8 cellular contexts compared by ENCODE assay signal in genomic region chr4:337143-337931, GRCh38. TPM values are rescaled to one million over a fixed set of nuclear protein-coding genes. Genes with fewer than 3 reads are reported as not detected.
DNase-seq lines count a peak whose midpoint lies in the region; ATAC-seq, FAIRE-seq and TF ChIP-seq lines count a peak whose summit lies in the region.

Gene ZNF141 (plus strand): TSS chr4:337814. CDS start chr4:337984, 170 bp downstream.

- peak within 1 kb of the TSS; percentile 53 for H3K9ac ChIP-seq in endothelial cell of umbilical vein (replicated peaks; ENCODE audit: extremely low read depth, insufficient read depth, low read length)

- no peaks in the 10 kb centered on the region for H4K20me1 ChIP-seq in endothelial cell of umbilical vein (replicated peaks; ENCODE audit: control insufficient read depth, extremely low read depth, insufficient read depth, low read length)

- peak within 1 kb of the TSS; percentile 90 for H3K27ac ChIP-seq in CD4-positive, CD25-positive, alpha-beta regulatory T cell (ENCODE audit: insufficient read depth, low read length, poor library complexity, severe bottlenecking)
- H3K27ac ChIP-seq in endothelial cell of umbilical vein (ENCODE audit: insufficient read depth, low read depth, low read length), result peak within 1 kb of the TSS; percentile 1

- peaks cover 5 to 35% (median 28%) of the 10 kb centered on the region in 7 donors for H3K9me3 Mint-ChIP-seq in CD4-positive, CD25-positive, alpha-beta regulatory T cell

- H3K36me3 Mint-ChIP-seq in CD4-positive, CD25-positive, alpha-beta regulatory T cell, result peaks cover 40% of the 10 kb centered on the region

- peak; percentile 79 for TF ChIP-seq POLR2A in endothelial cell of umbilical vein (IDR thresholded peaks at IDR 0.05; ENCODE audit: low read depth, low read length)

- POLR2A ChIA-PET in endothelial cell of umbilical vein (lab: Charles Lee), result no interaction called here

- peaks cover 18% of the 10 kb centered on the region for H3K79me2 ChIP-seq in endothelial cell of umbilical vein (ENCODE audit: control insufficient read depth, insufficient read depth, low read length)

- peaks cover 20 to 37% of the 10 kb centered on the region in 2 experiments for H3K9me3 ChIP-seq in CD4-positive, CD25-positive, alpha-beta regulatory T cell (ENCODE audit: control insufficient read depth in 2 of 2, low read length in 2 of 2)
- H3K9me3 ChIP-seq in endothelial cell of umbilical vein (replicated peaks; ENCODE audit: control insufficient read depth, insufficient read depth, low read length), result no peaks in the 10 kb centered on the region

- DNase-seq in CD4-positive, CD25-positive, alpha-beta regulatory T cell, result peak; percentile 83 to 98 (median 93)
- DNase-seq in NOMO-1 treated with dmso at 0.1 percent for 144 hours (lab: John Stamatoyannopoulos, UW; ENCODE audit: unreplicated experiment) (peak; percentile 76), activated T-cell treated with anti-CD3 and anti-CD28 coated beads for 24 hours (ENCODE audit: low read depth) (peak; percentile 90), endothelial cell of umbilical vein (ENCODE audit: low read depth, low spot score) (peak; percentile 95), middle frontal gyrus (ENCODE audit: extremely low spot score, low spot score) (peak; percentile 98)
- peak; percentile 78 for DNase-seq in stimulated activated CD8-positive, alpha-beta memory T cell treated with anti-CD3 and anti-CD28 coated beads, Interleukin-2, amount 100 ng/mL, for 1 hour (ENCODE audit: low read depth in 2 of 2)

- H3K4me1 ChIP-seq in CD4-positive, CD25-positive, alpha-beta regulatory T cell (ENCODE audit: control insufficient read depth, insufficient read depth, low read length, poor library complexity, severe bottlenecking), result peaks cover 24% of the 10 kb centered on the region
- H3K4me1 ChIP-seq in endothelial cell of umbilical vein (ENCODE audit: control insufficient read depth, extremely low read depth, insufficient read depth, low read length), result peaks cover 3% of the 10 kb centered on the region

- H3K4me3 Mint-ChIP-seq in CD4-positive, CD25-positive, alpha-beta regulatory T cell, result peak within 1 kb of the TSS; percentile 96 to 100 (median 98)

- CTCF ChIA-PET in endothelial cell of umbilical vein (lab: Charles Lee), result no interaction called here

- H3K27me3 Mint-ChIP-seq in CD4-positive, CD25-positive, alpha-beta regulatory T cell, result peaks cover 5% of the 10 kb centered on the region

- H3K27me3 ChIP-seq in CD4-positive, CD25-positive, alpha-beta regulatory T cell (ENCODE audit: control insufficient read depth, insufficient read depth, low read length), result no peaks in the 10 kb centered on the region
- H3K27me3 ChIP-seq in endothelial cell of umbilical vein (ENCODE audit: control insufficient read depth in 2 of 2, insufficient read depth in 2 of 2, low read length in 2 of 2), result no peaks in the 10 kb centered on the region

- H3K9me1 ChIP-seq in endothelial cell of umbilical vein (replicated peaks; ENCODE audit: control insufficient read depth, extremely low read depth, insufficient read depth, low read length), result no peaks in the 10 kb centered on the region

- intact Hi-C loops in endothelial cell of umbilical vein (cut with micrococcal nuclease), result loop anchor here (1.0 to 10.0 kb wide), 5 partner anchors 33 to 337 kb away; partner anchors contain the start of genes ATP5ME, MYL5, PIGG and ZNF721

- BruUV-seq in endothelial cell of umbilical vein (replicated peaks; lab: Mats Ljungman, UMichigan), result no TSS peak

- peaks cover 17% of the 10 kb centered on the region for H3K36me3 ChIP-seq in CD4-positive, CD25-positive, alpha-beta regulatory T cell (ENCODE audit: control insufficient read depth, insufficient read depth, low read length)
- H3K36me3 ChIP-seq in endothelial cell of umbilical vein (ENCODE audit: control insufficient read depth in 2 of 2, extremely low read depth in 1 of 2, insufficient read depth in 2 of 2, low read length in 2 of 2), result no peaks in the 10 kb centered on the region

- peak; percentile 98 for FAIRE-seq in endothelial cell of umbilical vein (lab: Jason Lieb, UNC)

- H3K4me3 ChIP-seq in CD4-positive, CD25-positive, alpha-beta regulatory T cell (ENCODE audit: low read depth, low read length), result peak within 1 kb of the TSS; percentile 80
- H3K4me3 ChIP-seq in endothelial cell of umbilical vein (replicated peaks in 1 of 3; ENCODE audit: insufficient read depth in 1 of 3, low read depth in 1 of 3, low read length in 3 of 3), result peak within 1 kb of the TSS; percentile 24 to 78 (median 39)

- peak within 1 kb of the TSS; percentile 92 for H2AFZ ChIP-seq in endothelial cell of umbilical vein (ENCODE audit: low read depth, low read length)

- dilution Hi-C loops in endothelial cell of umbilical vein (cut with MboI; ENCODE audit: extremely low pct_ligation_motif_present, low sequenced_read_pairs), result no loop called here

- H3K27ac Mint-ChIP-seq in CD4-positive, CD25-positive, alpha-beta regulatory T cell, result peak within 1 kb of the TSS; percentile 99

- no peak for TF ChIP-seq CTCF in endothelial cell of umbilical vein (IDR thresholded peaks at IDR 0.05; ENCODE audit: extremely low read depth in 1 of 2, insufficient read depth in 1 of 2, low read depth in 1 of 2, low read length in 2 of 2)

- ATAC-seq in CD4-positive, CD25-positive, alpha-beta regulatory T cell (ENCODE audit: low read depth in 2 of 2), result peak; percentile 92 to 95
- ATAC-seq in GM19372 (IDR thresholded peaks at IDR 0.05; ENCODE audit: low read depth, unreplicated experiment) (peak; percentile 91), HG03575 (IDR thresholded peaks at IDR 0.05; ENCODE audit: extremely low read depth, insufficient number of reproducible peaks, low FRiP score, unreplicated experiment) (peak; percentile 98)

- peaks cover 7 to 44% (median 16%) of the 10 kb centered on the region in 4 donors for H3K4me1 Mint-ChIP-seq in CD4-positive, CD25-positive, alpha-beta regulatory T cell

- H3K4me2 ChIP-seq in endothelial cell of umbilical vein (ENCODE audit: insufficient read depth, low read length), result peak within 1 kb of the TSS; percentile 22

TF ChIP-seq in endothelial cell of umbilical vein, 7 proteins besides CTCF, POLR2A, EP300 and RAD21:
- TF ChIP-seq POLR2AphosphoS5 (IDR thresholded peaks at IDR 0.05; ENCODE audit: insufficient read depth, low read depth, low read length) (peak; percentile 43), MYC (IDR thresholded peaks at IDR 0.05; ENCODE audit: low read depth, low read length) (no peak), EZH2 (IDR thresholded peaks at IDR 0.05; ENCODE audit: borderline replicate concordance, low read depth, low read length, severe bottlenecking) (no peak), MAX (IDR thresholded peaks at IDR 0.05; ENCODE audit: insufficient read depth, insufficient read length) (no peak), GATA2 (IDR thresholded peaks at IDR 0.05; ENCODE audit: insufficient read depth, insufficient read length, low read depth, low read length) (no peak), JUN (IDR thresholded peaks at IDR 0.05; ENCODE audit: borderline replicate concordance, insufficient read depth, insufficient read length, low read depth) (no peak), FOS (IDR thresholded peaks at IDR 0.05; ENCODE audit: borderline replicate concordance, insufficient read depth, low read length) (no peak)

RNA-seq across cellular contexts. Expression of gene ZNF141, which starts in this region (rescaled TPM):
- total RNA-seq in CD4-positive, CD25-positive, alpha-beta regulatory T cell, result 17.3 TPM
- 10 to 100 TPM in 3 of 4 donors, 1 to 10 TPM in 1; 8.2 to 12.0 (median 10.7) TPM for polyA plus RNA-seq in CD4-positive, CD25-positive, alpha-beta regulatory T cell
- 9.8 and 11.4 TPM in 2 replicates for total RNA-seq in endothelial cell of umbilical vein
- 2.0 and 2.2 TPM in 2 replicates for polyA plus RNA-seq in endothelial cell of umbilical vein
- polyA plus RNA-seq in endothelial cell of umbilical vein (2011; cell fraction: cytosol; rRNA removed), result 1.7 and 1.8 TPM in 2 replicates
- 12.1 and 16.6 TPM in 2 replicates for polyA plus RNA-seq in endothelial cell of umbilical vein (2011; cell fraction: nucleus; rRNA removed)
- 2.3 and 2.4 TPM in 2 replicates for polyA plus RNA-seq in endothelial cell of umbilical vein (2012)
- polyA minus RNA-seq in endothelial cell of umbilical vein, result 4.6 TPM in 2 replicates
- not detected for polyA minus RNA-seq in endothelial cell of umbilical vein (2011; cell fraction: cytosol; rRNA and poly(A)+ RNA removed)
- polyA minus RNA-seq in endothelial cell of umbilical vein (2011; cell fraction: nucleus; rRNA and poly(A)+ RNA removed), result 14.4 and 17.9 TPM in 2 replicates

Comparison
In these comparisons a context has a peak if more than half of its experiments do, and no peak if none do; other contexts are left out.
1. Peak in every context shown above with its lines: DNase-seq, ATAC-seq, H3K4me3 ChIP-seq and H3K27ac ChIP-seq.